ENCODE assay signal across 8 cellular contexts in the genomic region with DNA sequence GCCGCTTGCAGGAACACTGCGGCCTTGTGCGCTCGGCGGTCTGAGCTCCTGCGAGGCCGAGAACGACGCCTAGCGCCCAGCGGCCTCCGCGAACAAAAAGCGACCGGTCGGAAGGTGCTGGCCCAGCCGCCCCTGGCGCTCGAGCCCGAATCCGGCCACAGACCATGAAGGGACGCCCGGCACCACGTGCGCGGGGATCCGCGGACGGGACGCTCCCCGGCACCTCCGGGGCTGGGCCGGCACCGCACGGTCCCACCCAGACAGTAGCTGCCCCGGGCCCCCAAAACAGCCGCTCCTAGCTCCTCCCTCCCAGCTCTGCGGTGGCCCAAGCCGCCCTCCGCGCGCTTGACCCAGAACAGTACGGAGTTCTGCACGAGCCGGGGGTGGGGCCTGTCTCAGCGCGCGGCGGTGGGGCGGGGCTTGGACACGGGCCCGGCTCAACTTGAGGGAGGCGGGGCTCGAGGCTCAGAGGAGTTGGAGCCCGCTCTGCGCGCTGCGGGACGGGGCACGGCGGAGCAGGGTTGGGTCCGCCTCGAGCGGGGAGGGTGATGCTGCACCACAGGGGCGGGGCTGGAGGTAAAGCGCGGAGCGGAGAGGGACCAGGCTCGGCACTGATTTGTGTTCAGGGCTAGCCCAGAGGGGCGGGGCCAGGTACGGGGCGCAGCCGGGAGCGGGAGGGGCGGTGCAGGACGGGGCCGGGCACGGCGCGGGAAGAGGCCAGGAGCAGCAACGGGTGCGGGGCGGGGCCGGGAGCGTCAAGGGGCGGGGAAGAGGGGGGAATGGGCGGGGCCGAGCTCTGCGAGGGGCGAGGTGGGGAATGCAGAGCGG. TPM values are rescaled to one million over a fixed set of nuclear protein-coding genes. Genes with fewer than 3 reads are reported as not detected.
A peak's percentile ranks its signal among the peaks of the same experiment; 100 is the strongest.
DNase-seq lines count a peak whose midpoint lies in the region; ATAC-seq and TF ChIP-seq lines count a peak whose summit lies in the region.

No MANE protein-coding gene starts in this region.

- no peaks in the 10 kb centered on the region for H3K36me3 ChIP-seq in kidney epithelial cell (ENCODE audit: control insufficient read depth, insufficient read depth, low read length)

- peak; percentile 98 for DNase-seq in AG20443 (ENCODE audit: low spot score)
- peak; percentile 88 for DNase-seq in NCI-H345 treated with DMSO at 0.1 percent for 48 hours (lab: John Stamatoyannopoulos, UW; ENCODE audit: unreplicated experiment)
- DNase-seq in activated CD4-positive, alpha-beta T cell treated with anti-CD3 and anti-CD28 coated beads for 1 hour = peak; percentile 94
- DNase-seq in cerebellum (ENCODE audit: low spot score) = peak; percentile 76
- peak; percentile 86 for DNase-seq in kidney epithelial cell (ENCODE audit: low read depth)
- peak; percentile 99 for DNase-seq in stimulated activated CD4-positive, alpha-beta T cell treated with anti-CD3 and anti-CD28 coated beads, Interleukin-15, amount 100 ng/mL, for 24 hours

- peak overlapping the region; percentile 61 for H3K4me3 ChIP-seq in kidney epithelial cell (ENCODE audit: low read depth, low read length)

- H3K27me3 ChIP-seq in kidney epithelial cell (ENCODE audit: control insufficient read depth, insufficient read depth, low read length) = no peaks in the 10 kb centered on the region

- peak; percentile 82 for ATAC-seq in GM19025 (IDR thresholded peaks at IDR 0.05; ENCODE audit: low read depth, unreplicated experiment)
- peak; percentile 87 for ATAC-seq in HG03280 (IDR thresholded peaks at IDR 0.05; ENCODE audit: unreplicated experiment)

- TF ChIP-seq CTCF in kidney epithelial cell (IDR thresholded peaks at IDR 0.05; ENCODE audit: insufficient read depth, low read length, poor library complexity, severe bottlenecking) = no peak

RNA-seq across cellular contexts. Expression of gene IMPA2, which starts 0.5 kb away (rescaled TPM):
- 8.1 TPM for total RNA-seq in cerebellum
- total RNA-seq in kidney epithelial cell = 24.9 and 30.7 TPM in 2 replicates

Comparison
In these comparisons a context has a peak if more than half of its experiments do, and no peak if none do; other contexts are left out.
1. Peak in every context shown above with its lines: DNase-seq, ATAC-seq and H3K4me3 ChIP-seq.